In the genomic region with DNA sequence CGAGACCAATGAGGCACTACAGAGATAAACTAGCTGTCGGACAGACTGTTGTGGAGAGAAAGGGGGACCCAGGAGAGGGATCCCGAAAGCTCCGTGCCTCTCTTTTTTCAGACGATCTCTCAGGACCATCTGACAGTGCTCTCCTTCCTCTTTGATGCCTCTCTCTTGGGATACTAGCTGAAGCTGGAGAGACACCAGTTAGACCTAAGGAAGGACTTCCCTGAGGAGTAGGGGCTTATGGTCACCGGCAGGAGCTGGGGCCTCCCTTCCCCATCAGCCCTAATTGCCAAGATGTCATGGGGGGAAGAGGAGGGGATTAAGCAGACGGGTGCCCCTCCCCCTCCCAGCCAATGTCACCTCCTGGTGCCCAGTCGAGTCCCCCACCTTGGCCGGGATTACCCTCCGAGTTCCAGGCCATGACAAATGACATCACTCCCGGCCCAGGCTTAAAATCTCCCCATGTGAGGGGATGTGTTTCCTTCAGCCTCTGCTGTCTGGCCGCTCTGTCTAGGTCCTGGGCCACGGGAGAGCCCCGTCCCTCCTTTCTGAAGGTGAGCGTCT, we compare ENCODE assay signal across 19 cellular contexts. TPM values are rescaled to one million over a fixed set of nuclear protein-coding genes. Genes with fewer than 3 reads are reported as not detected.
DNase-seq lines count a peak whose midpoint lies in the region; ATAC-seq and TF ChIP-seq lines count a peak whose summit lies in the region.
"Had no signal": no experiment of that assay in that cellular context is flagged by ENCODE, and none has a peak within 500 bp of the region (broad histone marks: within the 10 kb centered on the region; RNA-seq: fewer than 3 reads in every experiment).

A gene (plus strand): TSS at position 478 of the 561 bp plus-strand sequence. CDS start 12,507 bp downstream, outside the sequence.

- H3K9me3 ChIP-seq in HEK293 (ENCODE audit: control insufficient read depth, insufficient read depth, low read depth, low read length): no peaks in the 10 kb centered on the region
- no peaks in the 10 kb centered on the region for H3K9me3 ChIP-seq in T-helper 17 cell (ENCODE audit: control insufficient read depth, low read length, poor library complexity, severe bottlenecking)
- no peaks in the 10 kb centered on the region for H3K9me3 ChIP-seq in aorta (ENCODE audit: control insufficient read depth, low read length)

- H3K27ac Mint-ChIP-seq in T-helper 17 cell: peak within 1 kb of the TSS; percentile 81
- H3K27ac Mint-ChIP-seq in nephron: peak within 1 kb of the TSS; percentile 15 to 56 (median 45)
- H3K27ac Mint-ChIP-seq in stimulated activated memory B cell treated with anti-CD40 and anti-IgM and Interleukin-4, amounts not matched to agents 10 μg/mL and 1 μg/mL and 100 μg/mL, for 72 hours: no peak within 1 kb of the TSS

- H3K36me3 Mint-ChIP-seq in T-helper 17 cell (ENCODE audit: low read depth): peaks cover 14% of the 10 kb centered on the region
- no peaks in the 10 kb centered on the region for H3K36me3 Mint-ChIP-seq in nephron (ENCODE audit: low read depth)
- no peaks in the 10 kb centered on the region for H3K36me3 Mint-ChIP-seq in stimulated activated memory B cell treated with anti-CD40 and anti-IgM and Interleukin-4, amounts not matched to agents 10 μg/mL and 1 μg/mL and 100 μg/mL, for 72 hours

- H3K4me1 ChIP-seq in HEK293 (ENCODE audit: control insufficient read depth, insufficient read depth, low read length) (no peaks in the 10 kb centered on the region), aorta (ENCODE audit: control insufficient read depth in 1 of 2, insufficient read depth in 2 of 2, low read length in 2 of 2) (no peaks in the 10 kb centered on the region)

- DNase-seq in T-helper 17 cell: no peak
- peak; percentile 29 to 39 for DNase-seq in aorta
- DNase-seq in activated CD4-positive, alpha-beta T cell treated with anti-CD3 and anti-CD28 coated beads for 48 hours: no peak
- DNase-seq in activated CD4-positive, alpha-beta T cell treated with anti-CD3 and anti-CD28 coated beads for 4 hours: no peak
- DNase-seq: ACHN; C1 segment of cervical spinal cord; CD8-positive, alpha-beta memory T cell; DMS79; MV-4-11; NCI-H1694 treated with DMSO at 0.1 percent for 48 hours; NCI-H2107; NCI-H226; Right ventricle myocardium superior had no signal

- no peak within 1 kb of the TSS for H3K4me3 ChIP-seq in HEK293 (ENCODE audit: low read depth, low read length)
- no peak within 1 kb of the TSS for H3K4me3 ChIP-seq in aorta (ENCODE audit: low read length in 2 of 2)
- H3K4me3 ChIP-seq: SK-N-MC had no signal

- TF ChIP-seq CTCF in HEK293 (tag by site-specific recombination; IDR thresholded peaks at IDR 0.05) (no peak), nephron (IDR thresholded peaks at IDR 0.05; ENCODE audit: unreplicated experiment in 3 of 3) (no peak)

- no peak within 1 kb of the TSS for H3K27ac ChIP-seq in HEK293 (ENCODE audit: extremely low read depth, low read depth, low read length)
- no peak within 1 kb of the TSS for H3K27ac ChIP-seq in aorta (ENCODE audit: low read depth in 1 of 2, low read length in 2 of 2)
- H3K27ac ChIP-seq: KMS-11, SK-N-MC had no signal

- ATAC-seq in T-helper 17 cell (no peak), aorta (ENCODE audit: low FRiP score) (no peak)
- ATAC-seq in stimulated activated memory B cell treated with anti-CD40 and anti-IgM and Interleukin-4, amounts not matched to agents 10 μg/mL and 1 μg/mL and 100 μg/mL, for 72 hours: no peak

- no peaks in the 10 kb centered on the region for H3K9me3 Mint-ChIP-seq in nephron
- H3K9me3 Mint-ChIP-seq in stimulated activated memory B cell treated with anti-CD40 and anti-IgM and Interleukin-4, amounts not matched to agents 10 μg/mL and 1 μg/mL and 100 μg/mL, for 72 hours: no peaks in the 10 kb centered on the region
- H3K9me3 Mint-ChIP-seq: CD8-positive, alpha-beta memory T cell had no signal

- WGBS in aorta, 2 donors: 39 to 41% methylated on average over 15 of the region's 15 CpGs

- no peaks in the 10 kb centered on the region for H3K27me3 ChIP-seq in aorta (ENCODE audit: control insufficient read depth in 1 of 2, insufficient read depth in 2 of 2, low read length in 1 of 2)

- H3K36me3 ChIP-seq in HEK293 (ENCODE audit: control insufficient read depth in 2 of 2, insufficient read depth in 1 of 2, low read length in 2 of 2) (no peaks in the 10 kb centered on the region), aorta (ENCODE audit: control insufficient read depth in 1 of 2, insufficient read depth in 2 of 2, low read length in 1 of 2) (no peaks in the 10 kb centered on the region)

- H3K4me3 Mint-ChIP-seq in T-helper 17 cell (peak within 1 kb of the TSS; percentile 5), nephron (no peak within 1 kb of the TSS)
- no peak within 1 kb of the TSS for H3K4me3 Mint-ChIP-seq in stimulated activated memory B cell treated with anti-CD40 and anti-IgM and Interleukin-4, amounts not matched to agents 10 μg/mL and 1 μg/mL and 100 μg/mL, for 72 hours
- H3K4me3 Mint-ChIP-seq: CD8-positive, alpha-beta memory T cell had no signal

- intact Hi-C loops in aorta (cut with DNase I): no loop called here

- CTCF ChIA-PET in HEK293 (lab: Yijun Ruan, JAX): interaction anchor here (0.5 to 2.6 kb wide), 3 partner anchors 42 to 279 kb away, joined by 3 to 16 read pairs (median 3); no protein-coding TSS in a partner anchor

- POLR2A ChIA-PET in HEK293 (lab: Yijun Ruan, JAX): no interaction called here

- H3K27me3 Mint-ChIP-seq in T-helper 17 cell: peaks cover 59% of the 10 kb centered on the region
- peaks cover 19% of the 10 kb centered on the region for H3K27me3 Mint-ChIP-seq in nephron (ENCODE audit: low read depth)
- peaks cover 63% of the 10 kb centered on the region for H3K27me3 Mint-ChIP-seq in stimulated activated memory B cell treated with anti-CD40 and anti-IgM and Interleukin-4, amounts not matched to agents 10 μg/mL and 1 μg/mL and 100 μg/mL, for 72 hours

- H3K4me1 Mint-ChIP-seq in T-helper 17 cell (peaks cover 11% of the 10 kb centered on the region), nephron (peaks cover 24% of the 10 kb centered on the region)
- H3K4me1 Mint-ChIP-seq in stimulated activated memory B cell treated with anti-CD40 and anti-IgM and Interleukin-4, amounts not matched to agents 10 μg/mL and 1 μg/mL and 100 μg/mL, for 72 hours: peaks cover 11% of the 10 kb centered on the region

TF ChIP-seq in HEK293, 187 proteins besides CTCF, POLR2A, EP300 and RAD21:
- no peak for TF ChIP-seq IKZF3 (tag by site-specific recombination; IDR thresholded peaks at IDR 0.05)
- TF ChIP-seq, protein P1, sequence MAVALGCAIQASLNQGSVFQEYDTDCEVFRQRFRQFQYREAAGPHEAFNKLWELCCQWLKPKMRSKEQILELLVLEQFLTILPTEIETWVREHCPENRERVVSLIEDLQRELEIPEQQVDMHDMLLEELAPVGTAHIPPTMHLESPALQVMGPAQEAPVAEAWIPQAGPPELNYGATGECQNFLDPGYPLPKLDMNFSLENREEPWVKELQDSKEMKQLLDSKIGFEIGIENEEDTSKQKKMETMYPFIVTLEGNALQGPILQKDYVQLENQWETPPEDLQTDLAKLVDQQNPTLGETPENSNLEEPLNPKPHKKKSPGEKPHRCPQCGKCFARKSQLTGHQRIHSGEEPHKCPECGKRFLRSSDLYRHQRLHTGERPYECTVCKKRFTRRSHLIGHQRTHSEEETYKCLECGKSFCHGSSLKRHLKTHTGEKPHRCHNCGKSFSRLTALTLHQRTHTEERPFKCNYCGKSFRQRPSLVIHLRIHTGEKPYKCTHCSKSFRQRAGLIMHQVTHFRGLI (tag by site-specific recombination; IDR thresholded peaks at IDR 0.05): no peak
- TF ChIP-seq KLF1 (tag by site-specific recombination; IDR thresholded peaks at IDR 0.05): no peak
- no peak for TF ChIP-seq ZNF175 (tag by site-specific recombination; IDR thresholded peaks at IDR 0.05)
- TF ChIP-seq, protein P2, sequence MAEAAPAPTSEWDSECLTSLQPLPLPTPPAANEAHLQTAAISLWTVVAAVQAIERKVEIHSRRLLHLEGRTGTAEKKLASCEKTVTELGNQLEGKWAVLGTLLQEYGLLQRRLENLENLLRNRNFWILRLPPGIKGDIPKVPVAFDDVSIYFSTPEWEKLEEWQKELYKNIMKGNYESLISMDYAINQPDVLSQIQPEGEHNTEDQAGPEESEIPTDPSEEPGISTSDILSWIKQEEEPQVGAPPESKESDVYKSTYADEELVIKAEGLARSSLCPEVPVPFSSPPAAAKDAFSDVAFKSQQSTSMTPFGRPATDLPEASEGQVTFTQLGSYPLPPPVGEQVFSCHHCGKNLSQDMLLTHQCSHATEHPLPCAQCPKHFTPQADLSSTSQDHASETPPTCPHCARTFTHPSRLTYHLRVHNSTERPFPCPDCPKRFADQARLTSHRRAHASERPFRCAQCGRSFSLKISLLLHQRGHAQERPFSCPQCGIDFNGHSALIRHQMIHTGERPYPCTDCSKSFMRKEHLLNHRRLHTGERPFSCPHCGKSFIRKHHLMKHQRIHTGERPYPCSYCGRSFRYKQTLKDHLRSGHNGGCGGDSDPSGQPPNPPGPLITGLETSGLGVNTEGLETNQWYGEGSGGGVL (tag by site-specific recombination; IDR thresholded peaks at IDR 0.05): 0 out of 2 replicates have a peak, but pooled peaks have one; percentile 16
- TF ChIP-seq, protein P3, sequence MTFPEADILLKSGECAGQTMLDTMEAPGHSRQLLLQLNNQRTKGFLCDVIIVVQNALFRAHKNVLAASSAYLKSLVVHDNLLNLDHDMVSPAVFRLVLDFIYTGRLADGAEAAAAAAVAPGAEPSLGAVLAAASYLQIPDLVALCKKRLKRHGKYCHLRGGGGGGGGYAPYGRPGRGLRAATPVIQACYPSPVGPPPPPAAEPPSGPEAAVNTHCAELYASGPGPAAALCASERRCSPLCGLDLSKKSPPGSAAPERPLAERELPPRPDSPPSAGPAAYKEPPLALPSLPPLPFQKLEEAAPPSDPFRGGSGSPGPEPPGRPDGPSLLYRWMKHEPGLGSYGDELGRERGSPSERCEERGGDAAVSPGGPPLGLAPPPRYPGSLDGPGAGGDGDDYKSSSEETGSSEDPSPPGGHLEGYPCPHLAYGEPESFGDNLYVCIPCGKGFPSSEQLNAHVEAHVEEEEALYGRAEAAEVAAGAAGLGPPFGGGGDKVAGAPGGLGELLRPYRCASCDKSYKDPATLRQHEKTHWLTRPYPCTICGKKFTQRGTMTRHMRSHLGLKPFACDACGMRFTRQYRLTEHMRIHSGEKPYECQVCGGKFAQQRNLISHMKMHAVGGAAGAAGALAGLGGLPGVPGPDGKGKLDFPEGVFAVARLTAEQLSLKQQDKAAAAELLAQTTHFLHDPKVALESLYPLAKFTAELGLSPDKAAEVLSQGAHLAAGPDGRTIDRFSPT (tag by site-specific recombination; IDR thresholded peaks at IDR 0.05): no peak

RNA-seq across cellular contexts. Expression of the gene that starts here (rescaled TPM):
- total RNA-seq in T-helper 17 cell (not detected), aorta (not detected)
- under 1 TPM in 1 of 2 donors, not detected in 1; 0.25 TPM for polyA plus RNA-seq in aorta
- total RNA-seq: CD8-positive, alpha-beta memory T cell; OCI-LY7; Right ventricle myocardium superior had no signal
- polyA plus RNA-seq: CD8-positive, alpha-beta memory T cell had no signal

Comparison
In these comparisons a context has a peak if more than half of its experiments do, and no peak if none do; other contexts are left out.
1. Peak in DNase-seq in aorta; RNA of the gene not detected or under 1 TPM.